In genomic region chr20:63863798-63864544, GRCh38 we compare ENCODE assay signal across 8 cellular contexts. TPM values are rescaled to one million over a fixed set of nuclear protein-coding genes. Genes with fewer than 3 reads are reported as not detected.
DNase-seq lines count a peak whose midpoint lies in the region; ATAC-seq, FAIRE-seq and TF ChIP-seq lines count a peak whose summit lies in the region.

No MANE protein-coding gene starts in this region.

- TF ChIP-seq POLR2A in NB4 (IDR thresholded peaks at IDR 0.05; ENCODE audit: extremely low read depth, insufficient read length): peak; percentile 23
- TF ChIP-seq POLR2A in adrenal gland (IDR thresholded peaks at IDR 0.05): peak in 1 of 2 donors; percentile 20

- no peak for FAIRE-seq in urothelium cell line (lab: Jason Lieb, UNC)

- peak; percentile 92 for DNase-seq in GM10248 (ENCODE audit: extremely low spot score)
- peak; percentile 68 for DNase-seq in HEK293T (ENCODE audit: extremely low spot score)
- peak; percentile 99 for DNase-seq in NB4 (ENCODE audit: low read depth)
- peak; percentile 93 for DNase-seq in SW480 (ENCODE audit: low spot score)
- peak; percentile 71 to 92 (median 88) for DNase-seq in adrenal gland
- DNase-seq in left ventricle myocardium superior: peak; percentile 92
- peak; percentile 83 to 91 for DNase-seq in psoas muscle
- peak; percentile 78 for DNase-seq in urothelium cell line (ENCODE audit: low spot score)

- WGBS in adrenal gland, 4 donors: 6 to 10% (median 7%) methylated on average over 26 to 38 of the region's 38 CpGs
- 9 to 10% (median 10%) methylated on average over 38 of the region's 38 CpGs for WGBS in psoas muscle, 3 donors

- H3K4me3 ChIP-seq in NB4 (ENCODE audit: low read depth, low read length): peak overlapping the region; percentile 79
- H3K4me3 ChIP-seq in adrenal gland: peak overlapping the region in 2 of 4 donors; percentile 86 to 91
- peak overlapping the region; percentile 99 for H3K4me3 ChIP-seq in psoas muscle

- H3K4me1 ChIP-seq in adrenal gland (replicated peaks in 1 of 2) (peaks cover 9 to 29% of the 10 kb centered on the region in 2 donors), psoas muscle (peaks cover 14% of the 10 kb centered on the region)

- H3K36me3 ChIP-seq in adrenal gland (replicated peaks in 1 of 2) (peaks cover 0 to 24% of the 10 kb centered on the region in 2 donors), psoas muscle (ENCODE audit: insufficient read depth in 1 of 2, low read depth in 1 of 2) (peaks cover 3 to 20% of the 10 kb centered on the region in 2 donors)

- ATAC-seq in left ventricle myocardium superior: peak; percentile 84
- peak; percentile 69 to 78 (median 70) for ATAC-seq in psoas muscle

- CTCF ChIA-PET in GM10248 (lab: Yijun Ruan, JAX): interaction anchor here (0.6 to 4.7 kb wide), 25 partner anchors 9 to 335 kb away, joined by 3 to 33 read pairs (median 4); partner anchors contain the start of genes PTK6 and RTEL1
- CTCF ChIA-PET in HEK293T (lab: Yijun Ruan, JAX): interaction anchor here (1.0 kb wide), 1 partner anchor 18 kb away, joined by 3 read pairs; no protein-coding TSS in a partner anchor

- POLR2A ChIA-PET in GM10248 (lab: Yijun Ruan, JAX): interaction anchor here (1.2 to 1.6 kb wide), 3 partner anchors 10 to 16 kb away, joined by 3 to 4 read pairs (median 3); no protein-coding TSS in a partner anchor
- POLR2A ChIA-PET in HEK293T (lab: Yijun Ruan, JAX): interaction anchor here (0.7 to 2.0 kb wide), 11 partner anchors 8 to 155 kb away, joined by 3 to 30 read pairs (median 9); partner anchors contain the start of genes ARFRP1, PRPF6, SAMD10 and ZGPAT

- H3K27ac ChIP-seq in adrenal gland (peak overlapping the region; percentile 75 to 98 (median 96)), psoas muscle (peak overlapping the region; percentile 96)

- TF ChIP-seq CTCF in GM10248 (IDR thresholded peaks at IDR 0.05; ENCODE audit: control extremely low read depth, extremely low read depth, low read depth, missing control alignments): peak; percentile 94
- TF ChIP-seq CTCF in NB4 (IDR thresholded peaks at IDR 0.05; ENCODE audit: low read depth, low read length): peak; percentile 62
- peak in 5 of 6 experiments; percentile 64 to 78 (median 73) for TF ChIP-seq CTCF in adrenal gland (IDR thresholded peaks at IDR 0.05)
- peak; percentile 53 for TF ChIP-seq CTCF in psoas muscle (IDR thresholded peaks at IDR 0.05)

- intact Hi-C loops in adrenal gland (cut with DNase I): loop anchor here (5.0 to 10.0 kb wide), 2 partner anchors 77 to 329 kb away; partner anchors contain the start of gene PTK6 (in 1 of the 2)
- intact Hi-C loops in left ventricle myocardium superior (cut with micrococcal nuclease): loop anchor here (10.0 kb wide), 1 partner anchor 79 kb away; no protein-coding TSS in a partner anchor
- intact Hi-C loops in psoas muscle (cut with DNase I): loop anchor here in 1 of 2 donors (1.0 kb wide), 2 partner anchors 32 to 78 kb away; no protein-coding TSS in a partner anchor

- H3K9me3 ChIP-seq in adrenal gland (replicated peaks in 1 of 3) (no peaks in the 10 kb centered on the region), psoas muscle (no peaks in the 10 kb centered on the region)

- no peaks in the 10 kb centered on the region for H3K27me3 ChIP-seq in adrenal gland
- no peaks in the 10 kb centered on the region for H3K27me3 ChIP-seq in psoas muscle (ENCODE audit: insufficient read depth in 3 of 3, low read length in 2 of 3)

TF ChIP-seq in HEK293T, 16 proteins besides CTCF, POLR2A, EP300 and RAD21:
- TF ChIP-seq ELF4 (IDR thresholded peaks at IDR 0.05): no peak
- no peak for TF ChIP-seq L3MBTL2 (conservative IDR thresholded peaks at IDR 0.05)
- TF ChIP-seq SP1 (IDR thresholded peaks at IDR 0.05): no peak
- TF ChIP-seq ARNT (IDR thresholded peaks at IDR 0.05): no peak
- no peak for TF ChIP-seq ZNF384 (IDR thresholded peaks at IDR 0.05)
- no peak for TF ChIP-seq TARDBP (IDR thresholded peaks at IDR 0.05)
- TF ChIP-seq LEF1 (IDR thresholded peaks at IDR 0.05; ENCODE audit: borderline replicate concordance): no peak
- TF ChIP-seq HDGF (IDR thresholded peaks at IDR 0.05; ENCODE audit: borderline replicate concordance): no peak
- no peak for TF ChIP-seq SUZ12 (IDR thresholded peaks at IDR 0.05)
- no peak for TF ChIP-seq FOXK2 (IDR thresholded peaks at IDR 0.05)
- no peak for TF ChIP-seq BHLHE40 (IDR thresholded peaks at IDR 0.05; ENCODE audit: borderline replicate concordance)
- no peak for TF ChIP-seq FOXM1 (IDR thresholded peaks at IDR 0.05; ENCODE audit: borderline replicate concordance)
- TF ChIP-seq PKNOX1 (IDR thresholded peaks at IDR 0.05): no peak
- no peak for TF ChIP-seq NFRKB (IDR thresholded peaks at IDR 0.05)
- TF ChIP-seq FOXA1 (IDR thresholded peaks at IDR 0.05): no peak
- TF ChIP-seq CTBP1 (IDR thresholded peaks at IDR 0.05; ENCODE audit: borderline replicate concordance): no peak
TF ChIP-seq in HEK293T: peak in this region for 0.

RNA-seq across cellular contexts. Expression of gene TPD52L2, which starts 1.1 kb away (rescaled TPM):
- total RNA-seq in adrenal gland: 100 to 1,000 TPM in 6 of 8 donors, 10 to 100 TPM in 2; 88.1 to 125 (median 113) TPM
- polyA plus RNA-seq in adrenal gland: 100 to 1,000 TPM in 2 of 3 donors, 10 to 100 TPM in 1; 92.2 to 114 (median 110) TPM
- 78.0 TPM for total RNA-seq in left ventricle myocardium superior
- total RNA-seq in psoas muscle: 10 to 100 TPM; 40.7 to 56.0 (median 55.1) TPM
- polyA plus RNA-seq in psoas muscle: 100 to 1,000 TPM in 1 of 3 donors, 10 to 100 TPM in 2; 46.7 to 152 (median 89.7) TPM

RNA-seq across cellular contexts. Expression of gene ABHD16B, which starts 2.7 kb away (rescaled TPM):
- not detected for total RNA-seq in adrenal gland
- 1 to 10 TPM in 1 of 3 donors, under 1 TPM in 1, not detected in 1; 0.54 to 1.2 TPM for polyA plus RNA-seq in adrenal gland
- not detected for total RNA-seq in left ventricle myocardium superior
- not detected for total RNA-seq in psoas muscle
- 1 to 10 TPM in 1 of 3 donors, under 1 TPM in 2; 0.04 to 3.2 (median 0.34) TPM for polyA plus RNA-seq in psoas muscle

RNA-seq across cellular contexts. Expression of gene DNAJC5, which starts 31.0 kb away (rescaled TPM):
- total RNA-seq in adrenal gland (10 to 100 TPM; 53.8 to 78.0 (median 64.8) TPM), left ventricle myocardium superior (47.3 TPM), psoas muscle (10 to 100 TPM; 20.4 to 27.3 (median 23.3) TPM)
- polyA plus RNA-seq in adrenal gland (10 to 100 TPM; 26.5 to 31.7 (median 29.7) TPM), psoas muscle (10 to 100 TPM; 13.1 to 33.6 (median 19.7) TPM)

RNA-seq across cellular contexts. Expression of gene ZBTB46, which starts 32.9 kb away (rescaled TPM):
- total RNA-seq in adrenal gland (10 to 100 TPM in 5 of 8 donors, 1 to 10 TPM in 3; 7.7 to 22.4 (median 13.8) TPM), left ventricle myocardium superior (13.1 TPM), psoas muscle (1 to 10 TPM; 4.5 to 6.4 (median 5.6) TPM)
- polyA plus RNA-seq in adrenal gland (10 to 100 TPM in 1 of 3 donors, 1 to 10 TPM in 1, under 1 TPM in 1; 0.77 to 11.3 (median 5.4) TPM), psoas muscle (1 to 10 TPM; 1.3 to 3.1 (median 2.2) TPM)
